In genomic region chr4:84189138-84189537, GRCh38 we compare ENCODE assay signal across 34 cellular contexts.
"Had no signal": no experiment of that assay in that cellular context is flagged by ENCODE, and none has a peak within 500 bp of the region (broad histone marks: within the 10 kb centered on the region; RNA-seq: fewer than 3 reads in every experiment).

No MANE protein-coding gene starts in this region.

- H3K4me3 ChIP-seq: MG63 had no signal

- H3K4me2 ChIP-seq: KMS-11 had no signal

- H3K27me3 ChIP-seq: MG63 had no signal

- H3K27ac ChIP-seq: KMS-11 had no signal

- DNase-seq: Karpas-422, Kasumi-1, MG63, MM.1S, MV-4-11, NCI-H1048, NCI-H1092, NCI-H1092 treated with DMSO at 0.1 percent for 48 hours, NCI-H1105, NCI-H1105 treated with DMSO at 0.1 percent for 48 hours, NCI-H1417, NCI-H1417 treated with DMSO at 0.1 percent for 48 hours, NCI-H1436, NCI-H1436 treated with DMSO at 0.1 percent for 48 hours, NCI-H146, NCI-H1694, NCI-H1694 treated with DMSO at 0.1 percent for 48 hours, NCI-H187, NCI-H187 treated with DMSO at 0.1 percent for 48 hours, NCI-H1930, NCI-H2029, NCI-H2029 treated with DMSO at 0.1 percent for 48 hours, NCI-H2081, NCI-H2081 treated with DMSO at 0.1 percent for 48 hours, NCI-H2107, NCI-H2171, NCI-H2171 treated with DMSO at 0.1 percent for 48 hours, NCI-H2227 treated with DMSO at 0.1 percent for 48 hours, NCI-H226, NCI-H345, NCI-H446, NCI-H446 treated with DMSO at 0.1 percent for 48 hours, NCI-H510A had no signal

- H3K9me3 ChIP-seq: MG63 had no signal

- H3K36me3 ChIP-seq: MG63 had no signal

- H3K9ac ChIP-seq: KMS-11 had no signal
